Comparison of ENCODE assay signal across 30 cellular contexts in genomic region chr3:78912687-78913086, GRCh38.
"Had no signal": no experiment of that assay in that cellular context is flagged by ENCODE, and none has a peak within 500 bp of the region (broad histone marks: within the 10 kb centered on the region; RNA-seq: fewer than 3 reads in every experiment).

No MANE protein-coding gene starts in this region.

- H3K27ac ChIP-seq: ascending aorta, brain microvascular endothelial cell, coronary artery, dorsolateral prefrontal cortex, heart left ventricle, neural progenitor cell, right atrium auricular region, suprapubic skin, tibial artery had no signal

- H3K27me3 ChIP-seq: ascending aorta, brain microvascular endothelial cell, dorsolateral prefrontal cortex, heart left ventricle, neural progenitor cell, right atrium auricular region, suprapubic skin, tibial artery had no signal

- DNase-seq: activated CD4-positive, alpha-beta memory T cell treated with anti-CD3 and anti-CD28 coated beads for 36 hours; activated CD4-positive, alpha-beta T cell treated with anti-CD3 and anti-CD28 coated beads, Interleukin-2, amount 10 ng/mL, durations not matched to agents 24 days and 14 days; activated CD4-positive, CD25-positive, alpha-beta regulatory T cell treated with anti-CD3 and anti-CD28 coated beads, Interleukin-2, amount 50 U/mL, for 72 hours; activated CD8-positive, alpha-beta memory T cell treated with anti-CD3 and anti-CD28 coated beads, Interleukin-2, amount 50 U/mL, for 4 hours; activated effector memory CD4-positive, alpha-beta T cell treated with anti-CD3 and anti-CD28 coated beads, Interleukin-2, amount 50 U/mL, for 16 hours; activated naive CD4-positive, alpha-beta T cell treated with anti-CD3 and anti-CD28 coated beads for 36 hours; activated naive CD8-positive, alpha-beta T cell treated with anti-CD3 and anti-CD28 coated beads for 36 hours; activated T-cell treated with anti-CD3 and anti-CD28 coated beads, Interleukin-2, amount 50 U/mL, for 1 hour; brain microvascular endothelial cell; dorsolateral prefrontal cortex; effector memory CD4-positive, alpha-beta T cell; erythroblast; foreskin fibroblast; heart left ventricle; hypothalamus; immature natural killer cell; naive thymus-derived CD8-positive, alpha-beta T cell; occipital lobe; stimulated activated CD4-positive, alpha-beta T cell treated with anti-CD3 and anti-CD28 coated beads, Interleukin-2, amount 100 ng/mL, for 24 hours; stimulated activated naive CD4-positive, alpha-beta T cell; T-helper 9 cell; tibial artery had no signal

- H3K36me3 Mint-ChIP-seq: activated CD4-positive, alpha-beta memory T cell treated with anti-CD3 and anti-CD28 coated beads for 36 hours; immature natural killer cell; memory B cell; naive thymus-derived CD8-positive, alpha-beta T cell; neural progenitor cell had no signal

- H3K4me1 Mint-ChIP-seq: activated CD4-positive, alpha-beta T cell treated with anti-CD3 and anti-CD28 coated beads, Interleukin-2, amount 10 ng/mL, durations not matched to agents 24 days and 14 days; immature natural killer cell; memory B cell; naive thymus-derived CD8-positive, alpha-beta T cell had no signal

- H3K27me3 Mint-ChIP-seq: activated CD4-positive, alpha-beta memory T cell treated with anti-CD3 and anti-CD28 coated beads for 36 hours; activated CD4-positive, alpha-beta T cell treated with anti-CD3 and anti-CD28 coated beads, Interleukin-2, amount 10 ng/mL, durations not matched to agents 24 days and 14 days; activated naive CD8-positive, alpha-beta T cell treated with anti-CD3 and anti-CD28 coated beads for 36 hours; memory B cell; naive thymus-derived CD8-positive, alpha-beta T cell had no signal

- H3K4me1 ChIP-seq: ascending aorta, right atrium auricular region, suprapubic skin had no signal

- H3K9me3 Mint-ChIP-seq: activated CD4-positive, alpha-beta T cell treated with anti-CD3 and anti-CD28 coated beads, Interleukin-2, amount 10 ng/mL, durations not matched to agents 24 days and 14 days; activated naive CD8-positive, alpha-beta T cell treated with anti-CD3 and anti-CD28 coated beads for 36 hours; activated T-helper 1 cell treated with anti-CD3 and anti-CD28 coated beads, Interleukin-12 subunit alpha, Interleukin-12 subunit beta, Interleukin-2, Interleukin-4 antibody, amounts not matched to agents 30 ng/mL and 10 ng/mL and 1 ng/mL, durations not matched to agents 14 hours and 24 hours and 36 hours had no signal

- H3K36me3 ChIP-seq: ascending aorta, brain microvascular endothelial cell, heart left ventricle, neural progenitor cell, right atrium auricular region, suprapubic skin, tibial artery had no signal

- H3K4me3 ChIP-seq: ascending aorta, coronary artery, dorsolateral prefrontal cortex, heart left ventricle, neural progenitor cell, right atrium auricular region, smooth muscle cell, suprapubic skin, tibial artery had no signal

- H3K27ac Mint-ChIP-seq: activated CD4-positive, alpha-beta memory T cell treated with anti-CD3 and anti-CD28 coated beads for 36 hours; activated CD4-positive, alpha-beta T cell treated with anti-CD3 and anti-CD28 coated beads, Interleukin-2, amount 10 ng/mL, durations not matched to agents 24 days and 14 days; activated naive CD4-positive, alpha-beta T cell treated with anti-CD3 and anti-CD28 coated beads for 36 hours; activated naive CD8-positive, alpha-beta T cell treated with anti-CD3 and anti-CD28 coated beads for 36 hours; activated T-helper 1 cell treated with anti-CD3 and anti-CD28 coated beads, Interleukin-12 subunit alpha, Interleukin-12 subunit beta, Interleukin-2, Interleukin-4 antibody, amounts not matched to agents 30 ng/mL and 10 ng/mL and 1 ng/mL, durations not matched to agents 14 hours and 24 hours and 36 hours; immature natural killer cell; memory B cell; neural progenitor cell had no signal

- H3K9me3 ChIP-seq: ascending aorta, heart left ventricle, right atrium auricular region, suprapubic skin, tibial artery had no signal

- H3K4me3 Mint-ChIP-seq: activated CD4-positive, alpha-beta memory T cell treated with anti-CD3 and anti-CD28 coated beads for 36 hours; activated CD4-positive, alpha-beta T cell treated with anti-CD3 and anti-CD28 coated beads, Interleukin-2, amount 10 ng/mL, durations not matched to agents 24 days and 14 days; activated naive CD4-positive, alpha-beta T cell treated with anti-CD3 and anti-CD28 coated beads for 36 hours; activated naive CD8-positive, alpha-beta T cell treated with anti-CD3 and anti-CD28 coated beads for 36 hours; activated T-helper 1 cell treated with anti-CD3 and anti-CD28 coated beads, Interleukin-12 subunit alpha, Interleukin-12 subunit beta, Interleukin-2, Interleukin-4 antibody, amounts not matched to agents 30 ng/mL and 10 ng/mL and 1 ng/mL, durations not matched to agents 14 hours and 24 hours and 36 hours; immature natural killer cell; memory B cell; naive thymus-derived CD8-positive, alpha-beta T cell; neural progenitor cell had no signal
